ENCODE assay signal across 29 cellular contexts in the genomic region with DNA sequence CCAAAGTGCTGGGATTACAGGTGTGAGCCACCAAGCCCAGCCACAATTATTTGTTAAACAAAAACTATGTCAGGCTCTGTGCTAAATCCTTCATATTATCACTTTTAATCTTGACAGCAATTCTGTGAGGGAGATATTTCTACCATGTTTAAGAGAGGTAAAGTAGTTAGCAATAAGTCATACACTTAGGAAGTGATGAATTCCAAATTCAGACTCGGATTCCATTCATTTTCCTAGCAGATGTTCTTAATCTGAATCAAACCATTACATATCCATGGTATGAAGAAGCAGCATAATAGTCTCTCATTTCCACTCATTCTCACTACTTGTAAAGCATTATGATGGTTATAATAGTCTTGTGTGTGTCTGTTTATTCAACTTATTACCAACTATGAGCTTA. TPM values are rescaled to one million over a fixed set of nuclear protein-coding genes. Genes with fewer than 3 reads are reported as not detected.
DNase-seq lines count a peak whose midpoint lies in the region; ATAC-seq and TF ChIP-seq lines count a peak whose summit lies in the region.
"Had no signal": no experiment of that assay in that cellular context is flagged by ENCODE, and none has a peak within 500 bp of the region (broad histone marks: within the 10 kb centered on the region; RNA-seq: fewer than 3 reads in every experiment).

No MANE protein-coding gene starts in this region.

- H2AK5ac ChIP-seq in H9 (ENCODE audit: insufficient read length, low read length): no peak overlapping the region

- H2AFZ ChIP-seq in H9 (ENCODE audit: low read length): no peak overlapping the region

- H3K4me3 Mint-ChIP-seq in H9: no peak overlapping the region
- H3K4me3 Mint-ChIP-seq: activated CD4-positive, alpha-beta T cell treated with anti-CD3 and anti-CD28 coated beads, Interleukin-2, amount 10 ng/mL, durations not matched to agents 24 days and 14 days; activated naive CD4-positive, alpha-beta T cell treated with anti-CD3 and anti-CD28 coated beads for 36 hours; activated T-cell treated with anti-CD3 and anti-CD28 coated beads, Interleukin-2, amount 50 U/mL, for 72 hours; B cell; endodermal cell; natural killer cell; T-helper 2 cell treated with Interferon-gamma antibody and Interleukin-4, amounts not matched to agents 5 μg/mL and 100 μg/mL, for 36 hours had no signal

- H3K79me1 ChIP-seq in H9 (ENCODE audit: insufficient read depth, low read depth, low read length, poor library complexity, severe bottlenecking): no peaks in the 10 kb centered on the region

- no peak overlapping the region for H4K5ac ChIP-seq in H9 (ENCODE audit: insufficient read length, low read depth, low read length)

- H2BK5ac ChIP-seq in H9 (ENCODE audit: insufficient read length, low read length): no peak overlapping the region

- peak; percentile 69 for DNase-seq in HCEC 1CT
- peak; percentile 49 for DNase-seq in fibroblast of mammary gland (ENCODE audit: low read depth)
- DNase-seq in gastrocnemius medialis: no peak
- DNase-seq in NCI-H510A treated with DMSO at 0.1 percent for 48 hours (lab: John Stamatoyannopoulos, UW): no peak
- DNase-seq in H9: no peak
- DNase-seq: activated CD4-positive, alpha-beta T cell treated with anti-CD3 and anti-CD28 coated beads, Interleukin-2, amount 10 ng/mL, durations not matched to agents 24 days and 14 days; activated naive CD4-positive, alpha-beta T cell treated with anti-CD3 and anti-CD28 coated beads for 36 hours; activated T-cell treated with anti-CD3 and anti-CD28 coated beads, Interleukin-2, amount 50 U/mL, for 72 hours; amygdala; COR-L47; cortex of kidney; endodermal cell; esophagus squamous epithelium; midbrain; natural killer cell; NCI-H1092 treated with DMSO at 0.1 percent for 48 hours; NCI-H1930; NCI-H774; RPMI8226; sigmoid colon; stomach had no signal

- no peak overlapping the region for H4K91ac ChIP-seq in H9 (ENCODE audit: insufficient read length, low read depth, low read length)

- H3K18ac ChIP-seq in H9 (ENCODE audit: insufficient read length, low read depth, low read length): no peak overlapping the region

- no peak overlapping the region for H3K9ac ChIP-seq in BLaER1 treated with 17β-estradiol and CSF1 and Interleukin-3, amounts not matched to agents 10 nM and 100 nM
- no peak overlapping the region for H3K9ac ChIP-seq in H9 (ENCODE audit: extremely low read depth, insufficient read length, low read length)

- H3K14ac ChIP-seq in H9 (ENCODE audit: insufficient read depth, low read length): no peak overlapping the region

- no peak overlapping the region; a peak in 1 of 7 replicates for H3K27ac Mint-ChIP-seq in H9
- H3K27ac Mint-ChIP-seq: activated CD4-positive, alpha-beta T cell treated with anti-CD3 and anti-CD28 coated beads, Interleukin-2, amount 10 ng/mL, durations not matched to agents 24 days and 14 days; activated naive CD4-positive, alpha-beta T cell treated with anti-CD3 and anti-CD28 coated beads for 36 hours; activated T-cell treated with anti-CD3 and anti-CD28 coated beads, Interleukin-2, amount 50 U/mL, for 72 hours; B cell; endodermal cell; natural killer cell; T-helper 2 cell treated with Interferon-gamma antibody and Interleukin-4, amounts not matched to agents 5 μg/mL and 100 μg/mL, for 36 hours had no signal

- no peak overlapping the region for H2BK20ac ChIP-seq in H9 (ENCODE audit: low read depth, low read length, poor library complexity, severe bottlenecking)

- H3K27me3 Mint-ChIP-seq in H9 (ENCODE audit: low read depth): no peaks in the 10 kb centered on the region
- H3K27me3 Mint-ChIP-seq: activated CD4-positive, alpha-beta T cell treated with anti-CD3 and anti-CD28 coated beads, Interleukin-2, amount 10 ng/mL, durations not matched to agents 24 days and 14 days; B cell had no signal

- H3K27ac ChIP-seq in BLaER1 treated with 17β-estradiol and CSF1 and Interleukin-3, amounts not matched to agents 10 nM and 100 nM: peak overlapping the region in 8 of 11 experiments; percentile 13 to 88 (median 70); a peak in 14 of 22 replicates
- H3K27ac ChIP-seq in gastrocnemius medialis (peak overlapping the region; percentile 82 to 92 (median 86)), H9 (ENCODE audit: insufficient read length, low read depth, low read length) (no peak overlapping the region)
- H3K27ac ChIP-seq: cardiac muscle cell, esophagus squamous epithelium, sigmoid colon, stomach, tibial nerve, VCaP had no signal

- no peaks in the 10 kb centered on the region for H3K9me3 Mint-ChIP-seq in H9
- H3K9me3 Mint-ChIP-seq: activated CD4-positive, alpha-beta T cell treated with anti-CD3 and anti-CD28 coated beads, Interleukin-2, amount 10 ng/mL, durations not matched to agents 24 days and 14 days; activated naive CD4-positive, alpha-beta T cell treated with anti-CD3 and anti-CD28 coated beads for 36 hours; activated T-cell treated with anti-CD3 and anti-CD28 coated beads, Interleukin-2, amount 50 U/mL, for 72 hours; endodermal cell; T-helper 2 cell treated with Interferon-gamma antibody and Interleukin-4, amounts not matched to agents 5 μg/mL and 100 μg/mL, for 36 hours had no signal

- ATAC-seq in gastrocnemius medialis: no peak
- ATAC-seq in GM21723 (IDR thresholded peaks at IDR 0.05; ENCODE audit: unreplicated experiment): no peak
- ATAC-seq: activated T-cell treated with anti-CD3 and anti-CD28 coated beads, Interleukin-2, amount 50 U/mL, for 72 hours; left lobe of liver; natural killer cell had no signal

- no peak for TF ChIP-seq CTCF in fibroblast of mammary gland (conservative IDR thresholded peaks at IDR 0.05; ENCODE audit: control insufficient read depth, insufficient read depth, low read depth, low read length)
- TF ChIP-seq CTCF in gastrocnemius medialis (IDR thresholded peaks at IDR 0.05 in 4 of 5, conservative IDR thresholded peaks at IDR 0.05 in 1 of 5): no peak
- TF ChIP-seq CTCF in H9 (conservative IDR thresholded peaks at IDR 0.05): no peak

- WGBS in H9 (ENCODE audit: extremely low coverage, insufficient read length, low lambda C conversion rate): no CpG with 5 or more reads among the region's 1 CpG

- H3K27me3 ChIP-seq in BLaER1 treated with 17β-estradiol and CSF1 and Interleukin-3, amounts not matched to agents 10 nM and 100 nM: no peaks in the 10 kb centered on the region
- H3K27me3 ChIP-seq in gastrocnemius medialis: no peaks in the 10 kb centered on the region
- no peaks in the 10 kb centered on the region for H3K27me3 ChIP-seq in H9 (ENCODE audit: insufficient read depth, low read length)
- H3K27me3 ChIP-seq: cardiac muscle cell, esophagus squamous epithelium, sigmoid colon, stomach, tibial nerve had no signal

- H3K36me3 ChIP-seq in BLaER1 treated with 17β-estradiol and CSF1 and Interleukin-3, amounts not matched to agents 10 nM and 100 nM: no peaks in the 10 kb centered on the region
- H3K36me3 ChIP-seq in gastrocnemius medialis: no peaks in the 10 kb centered on the region
- H3K36me3 ChIP-seq: cardiac muscle cell, esophagus squamous epithelium, sigmoid colon, stomach, tibial nerve had no signal

- H3K4ac ChIP-seq in H9 (ENCODE audit: low read depth, low read length): no peak overlapping the region

- no peaks in the 10 kb centered on the region for H3K79me2 ChIP-seq in H9 (ENCODE audit: insufficient read depth, low read length)

- H3K4me1 Mint-ChIP-seq in H9: 0 out of 4 replicates have a peak, but pooled peaks cover 0 to 4% of the 10 kb centered on the region in 2 experiments
- H3K4me1 Mint-ChIP-seq: activated CD4-positive, alpha-beta T cell treated with anti-CD3 and anti-CD28 coated beads, Interleukin-2, amount 10 ng/mL, durations not matched to agents 24 days and 14 days; natural killer cell had no signal

- H4K20me1 ChIP-seq in BLaER1 treated with 17β-estradiol and CSF1 and Interleukin-3, amounts not matched to agents 10 nM and 100 nM: no peaks in the 10 kb centered on the region
- no peaks in the 10 kb centered on the region for H4K20me1 ChIP-seq in H9 (ENCODE audit: control insufficient read depth, insufficient read depth, insufficient read length)

- peaks cover 0 to 76% (median 20%) of the 10 kb centered on the region in 10 experiments; a peak in 11 of 20 replicates for H3K4me1 ChIP-seq in BLaER1 treated with 17β-estradiol and CSF1 and Interleukin-3, amounts not matched to agents 10 nM and 100 nM
- H3K4me1 ChIP-seq in gastrocnemius medialis (peaks cover 55 to 59% of the 10 kb centered on the region in 2 donors), H9 (ENCODE audit: insufficient read depth, low read length) (no peaks in the 10 kb centered on the region)

- no peak overlapping the region for H4K8ac ChIP-seq in H9 (replicated peaks; ENCODE audit: insufficient read length, low read depth, low read length)

- no peak for TF ChIP-seq POLR2A in gastrocnemius medialis (IDR thresholded peaks at IDR 0.05)

- no peak overlapping the region for H2BK12ac ChIP-seq in H9 (ENCODE audit: insufficient read length, low read depth, low read length)

- in situ Hi-C loops in gastrocnemius medialis (cut with MboI; ENCODE audit: low sequenced_read_pairs in 4 of 4): loop anchor here in 1 of 4 donors (25.0 kb wide), 1 partner anchor 1777 kb away; no protein-coding TSS in a partner anchor

- no peaks in the 10 kb centered on the region for H3K23me2 ChIP-seq in H9 (ENCODE audit: insufficient read length, low read depth, low read length, poor library complexity, severe bottlenecking)

- H3K4me2 ChIP-seq in BLaER1 treated with 17β-estradiol and CSF1 and Interleukin-3, amounts not matched to agents 10 nM and 100 nM: peak overlapping the region in 4 of 11 experiments; percentile 1 to 82 (median 72); a peak in 6 of 22 replicates
- H3K4me2 ChIP-seq in H9 (ENCODE audit: insufficient read depth, insufficient read length, low read length): no peak overlapping the region

- no peak overlapping the region for H3K56ac ChIP-seq in H9 (ENCODE audit: insufficient read length, low read depth, low read length)

- intact Hi-C loops in gastrocnemius medialis (cut with DNase I; ENCODE audit: low total_unique reads): loop anchor here (5.0 kb wide), 1 partner anchor 33 kb away; no protein-coding TSS in a partner anchor

- H3K36me3 Mint-ChIP-seq in H9 (ENCODE audit: insufficient read depth in 1 of 3, low read depth in 3 of 3): no peaks in the 10 kb centered on the region
- H3K36me3 Mint-ChIP-seq: natural killer cell had no signal

- H2BK120ac ChIP-seq in H9 (ENCODE audit: low read depth, low read length, poor library complexity, severe bottlenecking): no peak overlapping the region

- H2BK15ac ChIP-seq in H9 (ENCODE audit: low read depth, low read length): no peak overlapping the region

- H3K9me3 ChIP-seq in BLaER1 treated with 17β-estradiol and CSF1 and Interleukin-3, amounts not matched to agents 10 nM and 100 nM (replicated peaks in 1 of 11): peaks cover 0 to 24% (median 4%) of the 10 kb centered on the region in 11 experiments; a peak in 7 of 22 replicates
- no peaks in the 10 kb centered on the region for H3K9me3 ChIP-seq in gastrocnemius medialis
- H3K9me3 ChIP-seq in H9 (ENCODE audit: control insufficient read depth, low read depth, low read length): no peaks in the 10 kb centered on the region
- H3K9me3 ChIP-seq: esophagus squamous epithelium, sigmoid colon, stomach had no signal

- H3K23ac ChIP-seq in H9 (ENCODE audit: insufficient read length, low read depth, low read length): no peak overlapping the region

- no peak overlapping the region for H3K4me3 ChIP-seq in BLaER1 treated with 17β-estradiol and CSF1 and Interleukin-3, amounts not matched to agents 10 nM and 100 nM
- H3K4me3 ChIP-seq in fibroblast of mammary gland (ENCODE audit: control insufficient read depth, low read depth, low read length) (no peak overlapping the region), gastrocnemius medialis (no peak overlapping the region)
- H3K4me3 ChIP-seq: cardiac muscle cell, esophagus squamous epithelium, sigmoid colon, stomach, tibial nerve had no signal

- H3T11ph ChIP-seq in H9 (ENCODE audit: low read length): no peak overlapping the region

RNA-seq across cellular contexts. Expression of a gene that starts 2.9 kb away (rescaled TPM):
- total RNA-seq in gastrocnemius medialis (100 to 1,000 TPM; 210 to 375 (median 311) TPM), H9 (2021) (0.28 TPM in 1 of 2 replicates, not detected in the other)
- total RNA-seq: activated CD4-positive, alpha-beta T cell treated with anti-CD3 and anti-CD28 coated beads, Interleukin-2, amount 10 ng/mL, durations not matched to agents 24 days and 14 days; activated naive CD4-positive, alpha-beta T cell treated with anti-CD3 and anti-CD28 coated beads for 36 hours had no signal

Comparison
In these comparisons a context has a peak if more than half of its experiments do, and no peak if none do; other contexts are left out.
1. DNase-seq: peak in HCEC 1CT (single experiment) and fibroblast of mammary gland (single experiment); none in gastrocnemius medialis (0 of 2), NCI-H510A treated with DMSO at 0.1 percent for 48 hours (single experiment) and H9 (single experiment).
2. RNA of a gene that starts 2.9 kb away (total RNA-seq): 210 to 375 TPM in gastrocnemius medialis; 0.28 TPM in H9; every median in the first group is over 100 times any median in the second.